In the genomic region with DNA sequence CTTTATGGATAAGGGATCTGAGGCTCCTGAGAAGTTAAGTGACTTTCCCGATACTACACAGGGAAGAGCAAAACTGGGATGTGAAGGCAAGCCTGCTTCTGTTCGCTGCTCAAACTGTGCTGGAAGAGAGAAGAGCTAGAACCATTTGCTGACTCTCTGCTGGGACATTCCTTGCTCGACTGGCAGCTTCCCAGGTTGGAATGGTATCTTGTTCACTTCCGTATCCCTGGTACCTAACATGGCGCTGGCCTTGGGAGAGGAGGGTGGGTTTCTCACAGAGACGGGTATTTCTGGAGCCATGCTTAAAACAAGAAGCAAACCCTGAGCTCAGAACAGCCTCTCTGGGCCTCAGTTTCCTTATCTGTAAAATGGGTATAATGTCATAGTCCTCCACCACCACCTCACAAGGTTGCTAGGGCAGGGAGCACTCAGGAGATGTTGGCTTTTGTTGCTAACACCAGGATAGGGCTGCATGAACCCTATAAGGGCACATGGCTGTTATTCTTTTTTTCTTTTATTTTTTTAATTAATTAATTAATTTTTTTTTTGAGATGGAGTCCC, we compare ENCODE assay signal across 17 cellular contexts.
DNase-seq lines count a peak whose midpoint lies in the region; ATAC-seq, FAIRE-seq and TF ChIP-seq lines count a peak whose summit lies in the region.
"Had no signal": no experiment of that assay in that cellular context is flagged by ENCODE, and none has a peak within 500 bp of the region (broad histone marks: within the 10 kb centered on the region; RNA-seq: fewer than 3 reads in every experiment).

No MANE protein-coding gene starts in this region.

- no TSS peak for BruUV-seq in K562 (replicated peaks; lab: Mats Ljungman, UMichigan)

- no peak for FAIRE-seq in K562 (lab: Jason Lieb, UNC)
- FAIRE-seq: GM12891 had no signal

- H3K9ac ChIP-seq in GM23248 (no peak overlapping the region; the same call in 1 of the 2 replicates), K562 (ENCODE audit: insufficient read depth in 1 of 2, low read depth in 2 of 2, low read length in 2 of 2) (no peak overlapping the region; a peak in 1 of 4 replicates)

- CTCF ChIA-PET in K562 (lab: Yijun Ruan, JAX; ENCODE audit: low intra/inter-chr PET ratio): interaction anchor here (0.6 kb wide), 1 partner anchor 117 kb away, joined by 3 read pairs; no protein-coding TSS in a partner anchor
- CTCF ChIA-PET in CD4-positive, alpha-beta memory T cell (lab: Charles Lee; ENCODE audit: partially characterized antibody): no interaction called here

- H3K27ac ChIP-seq in GM23248 (peak overlapping the region; percentile 79), K562 (ENCODE audit: extremely low read depth, low read depth, low read length) (no peak overlapping the region), left lung (peak overlapping the region; percentile 71 to 73), foreskin keratinocyte (no peak overlapping the region)
- H3K27ac ChIP-seq in CD4-positive, alpha-beta memory T cell (ENCODE audit: low read depth, low read length): no peak overlapping the region
- H3K27ac ChIP-seq: HL-60 had no signal

- ATAC-seq in K562 (no peak), left lung (no peak), foreskin keratinocyte (no peak)
- no peak for ATAC-seq in stimulated activated effector memory CD8-positive, alpha-beta T cell treated with anti-CD3 and anti-CD28 coated beads, Interleukin-12 subunit alpha, Interleukin-12 subunit beta, amount 100 ng/mL, for 72 hours
- ATAC-seq in stimulated activated naive CD8-positive, alpha-beta T cell treated with anti-CD3 and anti-CD28 coated beads, Interleukin-15, amount 100 ng/mL, for 72 hours: no peak
- ATAC-seq: activated T-cell treated with anti-CD3 and anti-CD28 coated beads, Interleukin-2, amount 50 U/mL, for 72 hours had no signal

- H3F3A ChIP-seq in GM23248 (ENCODE audit: insufficient read depth): peaks cover 41% of the 10 kb centered on the region

- peaks cover 7% of the 10 kb centered on the region for H3K36me3 Mint-ChIP-seq in stimulated activated effector memory CD8-positive, alpha-beta T cell treated with anti-CD3 and anti-CD28 coated beads, Interleukin-12 subunit alpha, Interleukin-12 subunit beta, amount 100 ng/mL, for 72 hours
- no peaks in the 10 kb centered on the region for H3K36me3 Mint-ChIP-seq in CD4-positive, alpha-beta memory T cell
- H3K36me3 Mint-ChIP-seq: memory B cell had no signal

- H3K27me3 ChIP-seq in GM23248 (replicated peaks; ENCODE audit: insufficient read depth) (no peaks in the 10 kb centered on the region), K562 (ENCODE audit: control insufficient read depth in 2 of 2, insufficient read depth in 2 of 2, low read length in 2 of 2) (no peaks in the 10 kb centered on the region), left lung (no peaks in the 10 kb centered on the region), foreskin keratinocyte (no peaks in the 10 kb centered on the region)
- no peaks in the 10 kb centered on the region for H3K27me3 ChIP-seq in CD4-positive, alpha-beta memory T cell (ENCODE audit: insufficient read depth, low read length)

- intact Hi-C loops in K562 (cut with micrococcal nuclease): no loop called here
- intact Hi-C loops in left lung (cut with DNase I): no loop called here
- intact Hi-C loops in CD4-positive, alpha-beta memory T cell (cut with micrococcal nuclease): no loop called here

- H3K4me1 ChIP-seq in GM23248 (ENCODE audit: insufficient read depth) (peaks cover 80% of the 10 kb centered on the region), K562 (replicated peaks in 1 of 2; ENCODE audit: control insufficient read depth in 2 of 2, insufficient read depth in 2 of 2, low read length in 2 of 2) (peaks cover 41 to 59% of the 10 kb centered on the region in 2 experiments), left lung (peaks cover 62 to 100% of the 10 kb centered on the region in 2 donors), foreskin keratinocyte (peaks cover 28% of the 10 kb centered on the region)
- no peaks in the 10 kb centered on the region for H3K4me1 ChIP-seq in CD4-positive, alpha-beta memory T cell (ENCODE audit: insufficient read depth, low read length)

- H3K79me2 ChIP-seq in GM23248 (ENCODE audit: insufficient read depth) (peaks cover 100% of the 10 kb centered on the region), K562 (ENCODE audit: control insufficient read depth, insufficient read depth, low read length) (peaks cover 83% of the 10 kb centered on the region)

- H3K4me3 Mint-ChIP-seq in stimulated activated effector memory CD8-positive, alpha-beta T cell treated with anti-CD3 and anti-CD28 coated beads, Interleukin-12 subunit alpha, Interleukin-12 subunit beta, amount 100 ng/mL, for 72 hours: no peak overlapping the region
- no peak overlapping the region for H3K4me3 Mint-ChIP-seq in CD4-positive, alpha-beta memory T cell
- H3K4me3 Mint-ChIP-seq in stimulated activated naive CD8-positive, alpha-beta T cell treated with anti-CD3 and anti-CD28 coated beads, Interleukin-15, amount 100 ng/mL, for 72 hours: no peak overlapping the region
- H3K4me3 Mint-ChIP-seq: activated T-cell treated with anti-CD3 and anti-CD28 coated beads, Interleukin-2, amount 50 U/mL, for 72 hours; memory B cell had no signal

- H3K9me2 ChIP-seq in GM23248 (ENCODE audit: insufficient read depth): no peaks in the 10 kb centered on the region

- H3K4me2 ChIP-seq in GM23248 (ENCODE audit: unreplicated experiment) (no peak overlapping the region), K562 (ENCODE audit: insufficient read depth, low read length) (no peak overlapping the region)

- in situ Hi-C loops in GM23248 (cut with MboI) (no loop called here), K562 (cut with MboI) (no loop called here)

- no peak overlapping the region for H3K4me3 ChIP-seq in GM23248
- no peak overlapping the region for H3K4me3 ChIP-seq in K562
- H3K4me3 ChIP-seq in left lung: no peak overlapping the region
- no peak overlapping the region for H3K4me3 ChIP-seq in CD4-positive, alpha-beta memory T cell (ENCODE audit: low read length in 2 of 2)

- H3K36me3 ChIP-seq in GM23248 (ENCODE audit: low read depth) (peaks cover 7% of the 10 kb centered on the region; the same call in 1 of the 2 replicates), K562 (ENCODE audit: control insufficient read depth, insufficient read depth, low read length) (peaks cover 32% of the 10 kb centered on the region; the same call in 2 of the 3 replicates), left lung (peaks cover 0 to 11% of the 10 kb centered on the region in 2 donors)
- H3K36me3 ChIP-seq in CD4-positive, alpha-beta memory T cell (ENCODE audit: insufficient read depth, low read length): no peaks in the 10 kb centered on the region

- H2AFZ ChIP-seq in GM23248: no peak overlapping the region
- H2AFZ ChIP-seq in K562 (ENCODE audit: low read depth, low read length): no peak overlapping the region

- TF ChIP-seq POLR2A in K562 (conservative IDR thresholded peaks at IDR 0.05): no peak

- no peaks in the 10 kb centered on the region for H3K9me3 Mint-ChIP-seq in stimulated activated effector memory CD8-positive, alpha-beta T cell treated with anti-CD3 and anti-CD28 coated beads, Interleukin-12 subunit alpha, Interleukin-12 subunit beta, amount 100 ng/mL, for 72 hours
- H3K9me3 Mint-ChIP-seq in CD4-positive, alpha-beta memory T cell: no peaks in the 10 kb centered on the region
- no peaks in the 10 kb centered on the region for H3K9me3 Mint-ChIP-seq in stimulated activated naive CD8-positive, alpha-beta T cell treated with anti-CD3 and anti-CD28 coated beads, Interleukin-15, amount 100 ng/mL, for 72 hours
- H3K9me3 Mint-ChIP-seq: activated T-cell treated with anti-CD3 and anti-CD28 coated beads, Interleukin-2, amount 50 U/mL, for 72 hours; memory B cell had no signal

- peak overlapping the region; percentile 0 for H3K27ac Mint-ChIP-seq in stimulated activated effector memory CD8-positive, alpha-beta T cell treated with anti-CD3 and anti-CD28 coated beads, Interleukin-12 subunit alpha, Interleukin-12 subunit beta, amount 100 ng/mL, for 72 hours
- H3K27ac Mint-ChIP-seq in CD4-positive, alpha-beta memory T cell: peak overlapping the region in 2 of 7 donors; percentile 15 to 17
- H3K27ac Mint-ChIP-seq in stimulated activated naive CD8-positive, alpha-beta T cell treated with anti-CD3 and anti-CD28 coated beads, Interleukin-15, amount 100 ng/mL, for 72 hours: no peak overlapping the region
- H3K27ac Mint-ChIP-seq: activated T-cell treated with anti-CD3 and anti-CD28 coated beads, Interleukin-2, amount 50 U/mL, for 72 hours; memory B cell had no signal

- no peak for TF ChIP-seq RAD21 in K562 (CRISPR knock-in tag; conservative IDR thresholded peaks at IDR 0.05 in 1 of 2, IDR thresholded peaks at IDR 0.05 in 1 of 2)

- H4K20me1 ChIP-seq in GM23248 (ENCODE audit: insufficient read depth): peaks cover 15% of the 10 kb centered on the region; the same call in 1 of the 2 replicates
- H4K20me1 ChIP-seq in K562 (replicated peaks; ENCODE audit: control insufficient read depth, insufficient read depth, low read length): peaks cover under 1% of the 10 kb centered on the region

- no peak for TF ChIP-seq CTCF in K562 (IDR thresholded peaks at IDR 0.05 in 2 of 3, conservative IDR thresholded peaks at IDR 0.05 in 1 of 3; ENCODE audit: insufficient read depth in 2 of 3, low read depth in 1 of 3, low read length in 3 of 3)
- no peak for TF ChIP-seq CTCF in left lung (IDR thresholded peaks at IDR 0.05)
- no peak for TF ChIP-seq CTCF in foreskin keratinocyte (conservative IDR thresholded peaks at IDR 0.05)

- no peaks in the 10 kb centered on the region for H3K27me3 Mint-ChIP-seq in CD4-positive, alpha-beta memory T cell
- H3K27me3 Mint-ChIP-seq in stimulated activated naive CD8-positive, alpha-beta T cell treated with anti-CD3 and anti-CD28 coated beads, Interleukin-15, amount 100 ng/mL, for 72 hours: no peaks in the 10 kb centered on the region

- H3K9me3 ChIP-seq in GM23248 (ENCODE audit: low read depth) (no peaks in the 10 kb centered on the region), K562 (replicated peaks; ENCODE audit: control insufficient read depth, insufficient read depth, low read depth, low read length) (no peaks in the 10 kb centered on the region), left lung (no peaks in the 10 kb centered on the region)
- H3K9me3 ChIP-seq in CD4-positive, alpha-beta memory T cell (ENCODE audit: control insufficient read depth in 1 of 2, low read length in 2 of 2): no peaks in the 10 kb centered on the region

- DNase-seq in GM23248: no peak
- no peak for DNase-seq in K562 (ENCODE audit: extremely low read depth in 1 of 4, low spot score in 3 of 4)
- no peak for DNase-seq in left lung
- DNase-seq in stimulated activated effector memory CD8-positive, alpha-beta T cell treated with anti-CD3 and anti-CD28 coated beads, Interleukin-12 subunit alpha, Interleukin-12 subunit beta, amount 100 ng/mL, for 72 hours (ENCODE audit: low spot score in 2 of 2): no peak
- DNase-seq in CD4-positive, alpha-beta memory T cell: no peak
- no peak for DNase-seq in activated gamma-delta T cell treated with Interleukin-2 at 50 U/mL for 16 hours
- no peak for DNase-seq in stimulated activated naive CD8-positive, alpha-beta T cell treated with anti-CD3 and anti-CD28 coated beads, Interleukin-15, amount 100 ng/mL, for 72 hours
- no peak for DNase-seq in foreskin keratinocyte
- DNase-seq: activated CD4-positive, alpha-beta T cell treated with anti-CD3 and anti-CD28 coated beads, Interleukin-2, amount 50 U/mL, for 48 hours; activated T-cell treated with anti-CD3 and anti-CD28 coated beads, Interleukin-2, amount 50 U/mL, for 72 hours; head of caudate nucleus; KG1; NCI-H1092 treated with DMSO at 0.1 percent for 48 hours; NCI-H69 had no signal

- 74 to 79% methylated on average over 6 of the region's 6 CpGs for WGBS in GM23248 (ENCODE audit: low coverage in 1 of 2, low lambda C conversion rate in 2 of 2, missing lambda C conversion rate in 2 of 2), 2 experiments
- 85% methylated on average over 6 of the region's 6 CpGs for WGBS in K562 (ENCODE audit: insufficient coverage, low coverage, missing lambda C conversion rate)

- H3K4me1 Mint-ChIP-seq in stimulated activated effector memory CD8-positive, alpha-beta T cell treated with anti-CD3 and anti-CD28 coated beads, Interleukin-12 subunit alpha, Interleukin-12 subunit beta, amount 100 ng/mL, for 72 hours: peaks cover 28% of the 10 kb centered on the region
- peaks cover 7 to 24% (median 8%) of the 10 kb centered on the region in 4 donors for H3K4me1 Mint-ChIP-seq in CD4-positive, alpha-beta memory T cell
- peaks cover 5% of the 10 kb centered on the region for H3K4me1 Mint-ChIP-seq in stimulated activated naive CD8-positive, alpha-beta T cell treated with anti-CD3 and anti-CD28 coated beads, Interleukin-15, amount 100 ng/mL, for 72 hours
- H3K4me1 Mint-ChIP-seq: memory B cell had no signal

- TF ChIP-seq EP300 in K562 (IDR thresholded peaks at IDR 0.05; ENCODE audit: low read length): no peak

- POLR2A ChIA-PET in K562 (lab: Yijun Ruan, JAX): interaction anchor here (0.6 to 1.2 kb wide), 5 partner anchors 10 to 684 kb away, joined by 3 read pairs; no protein-coding TSS in a partner anchor
- POLR2A ChIA-PET in CD4-positive, alpha-beta memory T cell (lab: Charles Lee; ENCODE audit: partially characterized antibody): no interaction called here

- H3K9me1 ChIP-seq in K562 (ENCODE audit: control insufficient read depth, insufficient read depth, low read length): peaks cover 9% of the 10 kb centered on the region

Comparison
In these comparisons a context has a peak if more than half of its experiments do, and no peak if none do; other contexts are left out.
1. H3K27ac ChIP-seq: peak in GM23248 (single experiment) and left lung (2 of 2); none in K562 (single experiment), CD4-positive, alpha-beta memory T cell (single experiment) and foreskin keratinocyte (single experiment).